Comparison of ENCODE assay signal across 24 cellular contexts in genomic region chr3:36077320-36077719, GRCh38.
"Had no signal": no experiment of that assay in that cellular context is flagged by ENCODE, and none has a peak within 500 bp of the region (broad histone marks: within the 10 kb centered on the region; RNA-seq: fewer than 3 reads in every experiment).

No MANE protein-coding gene starts in this region.

- H3K4me1 ChIP-seq: esophagus muscularis mucosa, foreskin keratinocyte, gastroesophageal sphincter, heart left ventricle, left lung, lower lobe of right lung had no signal

- H3K27ac ChIP-seq: coronary artery, dorsolateral prefrontal cortex, esophagus muscularis mucosa, foreskin keratinocyte, gastroesophageal sphincter, heart left ventricle, hepatocyte, left lung, lower lobe of right lung had no signal

- ATAC-seq: foreskin keratinocyte, gastroesophageal sphincter, heart left ventricle, left lung, left ventricle myocardium superior, lower lobe of right lung, mucosa of descending colon had no signal

- H3K27me3 ChIP-seq: esophagus muscularis mucosa, foreskin keratinocyte, gastroesophageal sphincter, heart left ventricle, hepatocyte, left lung had no signal

- FAIRE-seq: colon, endothelial cell of umbilical vein, frontal cortex, kidney had no signal

- H3K79me2 ChIP-seq: hepatocyte had no signal

- H3K36me3 ChIP-seq: esophagus muscularis mucosa, gastroesophageal sphincter, heart left ventricle, left lung, lower lobe of right lung had no signal

- DNase-seq: dermis blood vessel endothelial cell; dorsolateral prefrontal cortex; effector CD4-positive, alpha-beta T cell; effector memory CD4-positive, alpha-beta T cell; foreskin keratinocyte; heart left ventricle; hypothalamus; immature natural killer cell; islet precursor cell; kidney; kidney glomerular epithelial cell; left lung; left ventricle myocardium superior; lower lobe of right lung; mesenchymal stem cell; mucosa of descending colon; naive B cell had no signal

- H3K4me2 ChIP-seq: hepatocyte had no signal

- H3K9me3 ChIP-seq: esophagus muscularis mucosa, gastroesophageal sphincter, lower lobe of right lung, mucosa of descending colon had no signal

- H2AFZ ChIP-seq: hepatocyte had no signal

- H3K4me3 ChIP-seq: coronary artery, dorsolateral prefrontal cortex, esophagus muscularis mucosa, gastroesophageal sphincter, heart left ventricle, hepatocyte, left lung, lower lobe of right lung, mucosa of descending colon had no signal
